Comparison of ENCODE assay signal across 9 cellular contexts in genomic region chr7:152313879-152314604, GRCh38.
A peak's percentile ranks its signal among the peaks of the same experiment; 100 is the strongest.
DNase-seq lines count a peak whose midpoint lies in the region; ATAC-seq and TF ChIP-seq lines count a peak whose summit lies in the region.
"Had no signal": no experiment of that assay in that cellular context is flagged by ENCODE, and none has a peak within 500 bp of the region (broad histone marks: within the 10 kb centered on the region; RNA-seq: fewer than 3 reads in every experiment).

No MANE protein-coding gene starts in this region.

- no peak for ATAC-seq in WTC11
- ATAC-seq in GM18505 (IDR thresholded peaks at IDR 0.05; ENCODE audit: unreplicated experiment): no peak
- no peak for ATAC-seq in HG02973 (IDR thresholded peaks at IDR 0.05; ENCODE audit: unreplicated experiment)

- no peak for TF ChIP-seq CTCF in WTC11 (IDR thresholded peaks at IDR 0.05)

- POLR2A ChIA-PET in WTC11 (lab: Charles Lee): no interaction called here

- no peaks in the 10 kb centered on the region for H3K4me1 Mint-ChIP-seq in WTC11
- H3K4me1 Mint-ChIP-seq in immature natural killer cell: peaks cover 44 to 68% of the 10 kb centered on the region in 2 donors

- H3K9me3 Mint-ChIP-seq in WTC11 (no peaks in the 10 kb centered on the region), immature natural killer cell (no peaks in the 10 kb centered on the region)
- H3K9me3 Mint-ChIP-seq: T-helper 1 cell treated with Interleukin-12 subunit alpha and Interleukin-12 subunit beta and Interleukin-4 antibody, amounts not matched to agents 30 μg/mL and 1 μg/mL, for 36 hours had no signal

- CTCF ChIA-PET in WTC11 (lab: Charles Lee): no interaction called here

- H3K27ac Mint-ChIP-seq in WTC11 (peak overlapping the region; percentile 3), immature natural killer cell (peak overlapping the region; percentile 29 to 79 (median 55))
- H3K27ac Mint-ChIP-seq: T-helper 1 cell treated with Interleukin-12 subunit alpha and Interleukin-12 subunit beta and Interleukin-4 antibody, amounts not matched to agents 30 μg/mL and 1 μg/mL, for 36 hours had no signal

- DNase-seq in GM04504 (ENCODE audit: low read depth) (peak; percentile 49), NCI-H2081 (lab: John Stamatoyannopoulos, UW) (peak; percentile 55 to 83), WTC11 (ENCODE audit: low spot score) (no peak), immature natural killer cell (peak in 2 of 3 donors; percentile 3 to 37), HuH-7.5 (ENCODE audit: low spot score) (no peak)
- no peak for DNase-seq in stimulated activated CD4-positive, alpha-beta T cell treated with anti-CD3 and anti-CD28 coated beads, Interleukin-4, amount 100 ng/mL, for 24 hours

- no peak for TF ChIP-seq POLR2A in GM18505 (IDR thresholded peaks at IDR 0.05; ENCODE audit: borderline replicate concordance, extremely low read depth, insufficient read depth, insufficient read length)

- no peaks in the 10 kb centered on the region for H3K27me3 Mint-ChIP-seq in WTC11 (ENCODE audit: low read depth)
- H3K27me3 Mint-ChIP-seq in immature natural killer cell (ENCODE audit: low read depth in 3 of 3): no peaks in the 10 kb centered on the region

- H3K36me3 Mint-ChIP-seq in WTC11 (peaks cover 10% of the 10 kb centered on the region), immature natural killer cell (peaks cover 4 to 9% (median 7%) of the 10 kb centered on the region in 3 donors)

- H3K4me3 Mint-ChIP-seq in WTC11 (no peak overlapping the region), immature natural killer cell (peak overlapping the region in 3 of 5 donors; percentile 7 to 47 (median 42))
- H3K4me3 Mint-ChIP-seq: T-helper 1 cell treated with Interleukin-12 subunit alpha and Interleukin-12 subunit beta and Interleukin-4 antibody, amounts not matched to agents 30 μg/mL and 1 μg/mL, for 36 hours had no signal

TF ChIP-seq in WTC11, 78 proteins besides CTCF, POLR2A, EP300 and RAD21:
- TF ChIP-seq E2F1 (CRISPR knock-in tag; IDR thresholded peaks at IDR 0.05) (no peak), HMGXB4 (CRISPR knock-in tag; IDR thresholded peaks at IDR 0.05) (no peak), ZNF317 (CRISPR knock-in tag; IDR thresholded peaks at IDR 0.05; ENCODE audit: borderline replicate concordance, low read depth) (no peak), ZBTB21 (CRISPR knock-in tag; IDR thresholded peaks at IDR 0.05; ENCODE audit: borderline replicate concordance) (no peak), CBFB (CRISPR knock-in tag; IDR thresholded peaks at IDR 0.05; ENCODE audit: low read depth) (no peak), E2F4 (CRISPR knock-in tag; IDR thresholded peaks at IDR 0.05; ENCODE audit: borderline replicate concordance, low read depth) (no peak), NFATC4 (CRISPR knock-in tag; IDR thresholded peaks at IDR 0.05) (no peak)

Comparison
In these comparisons a context has a peak if more than half of its experiments do, and no peak if none do; other contexts are left out.
1. DNase-seq: peak in GM04504 (single experiment), NCI-H2081 (2 of 2) and immature natural killer cell (2 of 3); none in WTC11 (single experiment), HuH-7.5 (single experiment) and stimulated activated CD4-positive, alpha-beta T cell treated with anti-CD3 and anti-CD28 coated beads, Interleukin-4, amount 100 ng/mL, for 24 hours (single experiment).